Comparison of ENCODE assay signal across 1 cellular context in the genomic region with DNA sequence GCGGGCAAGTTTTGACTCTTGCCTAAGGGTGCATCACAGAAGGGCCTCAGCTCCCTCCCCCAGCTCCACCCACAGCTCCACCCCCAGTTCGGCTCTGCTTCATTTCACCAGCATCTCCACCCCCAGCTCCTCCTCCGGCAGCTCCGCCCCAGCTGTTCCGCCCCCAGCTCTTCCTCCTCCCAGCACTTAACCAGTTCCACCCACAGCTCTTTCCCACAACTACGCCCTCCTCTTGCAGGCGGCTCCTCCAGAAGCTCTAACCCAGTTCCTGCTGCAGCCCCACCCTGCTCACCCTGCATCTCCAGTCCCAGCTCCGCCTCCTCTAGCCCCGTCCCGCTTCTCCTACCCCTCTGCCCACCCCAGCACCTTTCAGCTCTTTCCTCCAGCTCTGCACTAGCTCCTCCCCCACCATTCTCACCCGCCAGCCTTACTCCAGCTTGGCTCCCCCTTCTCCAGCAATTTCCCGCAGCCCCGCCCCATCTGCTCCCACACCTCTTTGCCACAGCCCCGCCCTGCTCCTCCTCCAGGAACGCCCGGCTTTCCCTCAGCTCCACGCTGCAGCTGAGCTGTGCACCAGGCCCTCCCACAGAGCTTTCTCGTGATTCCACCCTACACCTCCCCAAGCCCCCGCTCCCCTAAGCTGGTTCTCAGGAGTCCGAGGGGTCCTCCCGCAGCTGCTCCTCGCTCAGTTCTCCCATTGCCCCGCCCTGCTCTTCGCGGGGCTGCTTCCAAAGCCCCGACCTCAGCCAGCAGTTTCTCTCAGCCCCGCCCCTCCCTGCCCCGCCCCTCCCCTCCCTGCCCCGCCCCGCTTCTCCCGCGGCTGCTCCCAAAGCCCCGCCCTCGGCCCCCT.
A peak's percentile ranks its signal among the peaks of the same experiment; 100 is the strongest.
TF ChIP-seq lines count a peak whose summit lies in the region.

No MANE protein-coding gene starts in this region.

TF ChIP-seq in HEK293, 187 proteins besides CTCF, POLR2A, EP300 and RAD21 (continued from another document):
- TF ChIP-seq, protein P1, sequence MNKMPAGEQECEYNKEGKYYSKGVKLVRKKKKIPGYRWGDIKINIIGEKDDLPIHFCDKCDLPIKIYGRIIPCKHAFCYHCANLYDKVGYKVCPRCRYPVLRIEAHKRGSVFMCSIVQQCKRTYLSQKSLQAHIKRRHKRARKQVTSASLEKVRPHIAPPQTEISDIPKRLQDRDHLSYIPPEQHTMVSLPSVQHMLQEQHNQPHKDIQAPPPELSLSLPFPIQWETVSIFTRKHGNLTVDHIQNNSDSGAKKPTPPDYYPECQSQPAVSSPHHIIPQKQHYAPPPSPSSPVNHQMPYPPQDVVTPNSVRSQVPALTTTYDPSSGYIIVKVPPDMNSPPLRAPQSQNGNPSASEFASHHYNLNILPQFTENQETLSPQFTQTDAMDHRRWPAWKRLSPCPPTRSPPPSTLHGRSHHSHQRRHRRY (tag by site-specific recombination; IDR thresholded peaks at IDR 0.05) = no peak
- TF ChIP-seq, protein P2, sequence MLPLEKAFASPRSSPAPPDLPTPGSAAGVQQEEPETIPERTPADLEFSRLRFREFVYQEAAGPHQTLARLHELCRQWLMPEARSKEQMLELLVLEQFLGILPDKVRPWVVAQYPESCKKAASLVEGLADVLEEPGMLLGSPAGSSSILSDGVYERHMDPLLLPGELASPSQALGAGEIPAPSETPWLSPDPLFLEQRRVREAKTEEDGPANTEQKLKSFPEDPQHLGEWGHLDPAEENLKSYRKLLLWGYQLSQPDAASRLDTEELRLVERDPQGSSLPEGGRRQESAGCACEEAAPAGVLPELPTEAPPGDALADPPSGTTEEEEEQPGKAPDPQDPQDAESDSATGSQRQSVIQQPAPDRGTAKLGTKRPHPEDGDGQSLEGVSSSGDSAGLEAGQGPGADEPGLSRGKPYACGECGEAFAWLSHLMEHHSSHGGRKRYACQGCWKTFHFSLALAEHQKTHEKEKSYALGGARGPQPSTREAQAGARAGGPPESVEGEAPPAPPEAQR (tag by site-specific recombination; IDR thresholded peaks at IDR 0.05) = no peak
- TF ChIP-seq ZBTB17 (tag by site-specific recombination; IDR thresholded peaks at IDR 0.05) (no peak), ZSCAN23 (tag by site-specific recombination; IDR thresholded peaks at IDR 0.05) (no peak), ZNF621 (tag by site-specific recombination; IDR thresholded peaks at IDR 0.05) (no peak), ZFP3 (tag by site-specific recombination; IDR thresholded peaks at IDR 0.05; ENCODE audit: low read depth) (no peak), ZNF394 (tag by site-specific recombination; IDR thresholded peaks at IDR 0.05; ENCODE audit: borderline replicate concordance) (peak; percentile 54; the same call in 1 of the 2 replicates), YY2 (tag by site-specific recombination; IDR thresholded peaks at IDR 0.05) (no peak), ZNF768 (tag by site-specific recombination; IDR thresholded peaks at IDR 0.05) (no peak), KLF16 (tag by site-specific recombination; IDR thresholded peaks at IDR 0.05) (0 out of 2 replicates have a peak, but pooled peaks have one; percentile 31), EGR2 (tag by site-specific recombination; IDR thresholded peaks at IDR 0.05; ENCODE audit: low read depth) (peak; percentile 99), SETDB1 (IDR thresholded peaks at IDR 0.05; ENCODE audit: insufficient read length, low read length) (no peak), ZFHX2 (tag by site-specific recombination; conservative IDR thresholded peaks at IDR 0.05) (peak; percentile 100), ZEB2 (tag by site-specific recombination; IDR thresholded peaks at IDR 0.05) (no peak), KLF1 (tag by site-specific recombination; IDR thresholded peaks at IDR 0.05) (peak; percentile 91), KLF9 (tag by site-specific recombination; IDR thresholded peaks at IDR 0.05; ENCODE audit: low read depth) (peak; percentile 68), ZBTB20 (tag by site-specific recombination; IDR thresholded peaks at IDR 0.05) (no peak; the same call in 1 of the 2 replicates), ZNF571 (tag by site-specific recombination; IDR thresholded peaks at IDR 0.05) (no peak), ZBTB8A (tag by site-specific recombination; IDR thresholded peaks at IDR 0.05) (no peak), ZNF266 (tag by site-specific recombination; IDR thresholded peaks at IDR 0.05; ENCODE audit: low read depth) (no peak), ZNF169 (tag by site-specific recombination; IDR thresholded peaks at IDR 0.05) (no peak), HOXA7 (CRISPR knock-in tag; IDR thresholded peaks at IDR 0.05; ENCODE audit: borderline replicate concordance) (no peak), OSR2 (tag by site-specific recombination; IDR thresholded peaks at IDR 0.05) (peak; percentile 72; the same call in 1 of the 2 replicates)
- TF ChIP-seq, protein P3, sequence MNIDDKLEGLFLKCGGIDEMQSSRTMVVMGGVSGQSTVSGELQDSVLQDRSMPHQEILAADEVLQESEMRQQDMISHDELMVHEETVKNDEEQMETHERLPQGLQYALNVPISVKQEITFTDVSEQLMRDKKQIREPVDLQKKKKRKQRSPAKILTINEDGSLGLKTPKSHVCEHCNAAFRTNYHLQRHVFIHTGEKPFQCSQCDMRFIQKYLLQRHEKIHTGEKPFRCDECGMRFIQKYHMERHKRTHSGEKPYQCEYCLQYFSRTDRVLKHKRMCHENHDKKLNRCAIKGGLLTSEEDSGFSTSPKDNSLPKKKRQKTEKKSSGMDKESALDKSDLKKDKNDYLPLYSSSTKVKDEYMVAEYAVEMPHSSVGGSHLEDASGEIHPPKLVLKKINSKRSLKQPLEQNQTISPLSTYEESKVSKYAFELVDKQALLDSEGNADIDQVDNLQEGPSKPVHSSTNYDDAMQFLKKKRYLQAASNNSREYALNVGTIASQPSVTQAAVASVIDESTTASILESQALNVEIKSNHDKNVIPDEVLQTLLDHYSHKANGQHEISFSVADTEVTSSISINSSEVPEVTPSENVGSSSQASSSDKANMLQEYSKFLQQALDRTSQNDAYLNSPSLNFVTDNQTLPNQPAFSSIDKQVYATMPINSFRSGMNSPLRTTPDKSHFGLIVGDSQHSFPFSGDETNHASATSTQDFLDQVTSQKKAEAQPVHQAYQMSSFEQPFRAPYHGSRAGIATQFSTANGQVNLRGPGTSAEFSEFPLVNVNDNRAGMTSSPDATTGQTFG (tag by site-specific recombination; IDR thresholded peaks at IDR 0.05; ENCODE audit: borderline replicate concordance) = no peak
- TF ChIP-seq, protein P4, sequence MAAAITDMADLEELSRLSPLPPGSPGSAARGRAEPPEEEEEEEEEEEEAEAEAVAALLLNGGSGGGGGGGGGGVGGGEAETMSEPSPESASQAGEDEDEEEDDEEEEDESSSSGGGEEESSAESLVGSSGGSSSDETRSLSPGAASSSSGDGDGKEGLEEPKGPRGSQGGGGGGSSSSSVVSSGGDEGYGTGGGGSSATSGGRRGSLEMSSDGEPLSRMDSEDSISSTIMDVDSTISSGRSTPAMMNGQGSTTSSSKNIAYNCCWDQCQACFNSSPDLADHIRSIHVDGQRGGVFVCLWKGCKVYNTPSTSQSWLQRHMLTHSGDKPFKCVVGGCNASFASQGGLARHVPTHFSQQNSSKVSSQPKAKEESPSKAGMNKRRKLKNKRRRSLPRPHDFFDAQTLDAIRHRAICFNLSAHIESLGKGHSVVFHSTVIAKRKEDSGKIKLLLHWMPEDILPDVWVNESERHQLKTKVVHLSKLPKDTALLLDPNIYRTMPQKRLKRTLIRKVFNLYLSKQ (tag by site-specific recombination; IDR thresholded peaks at IDR 0.05; ENCODE audit: borderline replicate concordance) = no peak
- TF ChIP-seq, protein P5, sequence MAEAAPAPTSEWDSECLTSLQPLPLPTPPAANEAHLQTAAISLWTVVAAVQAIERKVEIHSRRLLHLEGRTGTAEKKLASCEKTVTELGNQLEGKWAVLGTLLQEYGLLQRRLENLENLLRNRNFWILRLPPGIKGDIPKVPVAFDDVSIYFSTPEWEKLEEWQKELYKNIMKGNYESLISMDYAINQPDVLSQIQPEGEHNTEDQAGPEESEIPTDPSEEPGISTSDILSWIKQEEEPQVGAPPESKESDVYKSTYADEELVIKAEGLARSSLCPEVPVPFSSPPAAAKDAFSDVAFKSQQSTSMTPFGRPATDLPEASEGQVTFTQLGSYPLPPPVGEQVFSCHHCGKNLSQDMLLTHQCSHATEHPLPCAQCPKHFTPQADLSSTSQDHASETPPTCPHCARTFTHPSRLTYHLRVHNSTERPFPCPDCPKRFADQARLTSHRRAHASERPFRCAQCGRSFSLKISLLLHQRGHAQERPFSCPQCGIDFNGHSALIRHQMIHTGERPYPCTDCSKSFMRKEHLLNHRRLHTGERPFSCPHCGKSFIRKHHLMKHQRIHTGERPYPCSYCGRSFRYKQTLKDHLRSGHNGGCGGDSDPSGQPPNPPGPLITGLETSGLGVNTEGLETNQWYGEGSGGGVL (tag by site-specific recombination; IDR thresholded peaks at IDR 0.05) = peak; percentile 57
